In the genomic region with DNA sequence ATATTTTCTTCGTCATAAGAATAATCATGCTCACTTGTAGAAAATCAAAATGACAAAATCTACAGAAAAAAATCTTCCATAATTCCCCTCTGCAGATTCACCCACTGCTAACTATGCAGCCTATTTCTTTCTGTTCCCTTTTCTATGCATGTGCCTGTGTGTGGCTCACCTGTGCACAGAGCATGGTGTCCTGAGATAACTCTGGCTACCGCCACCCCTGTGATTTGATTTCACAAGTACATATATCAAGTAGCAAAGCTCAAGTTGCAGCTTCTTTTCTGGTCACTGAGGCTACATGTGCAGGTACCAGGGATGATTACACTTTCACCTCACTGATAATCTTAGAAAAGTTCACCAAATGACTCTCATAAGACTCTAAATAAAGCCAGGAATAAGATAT, we compare ENCODE assay signal across 21 cellular contexts. TPM values are rescaled to one million over a fixed set of nuclear protein-coding genes. Genes with fewer than 3 reads are reported as not detected.
DNase-seq lines count a peak whose midpoint lies in the region; ATAC-seq and TF ChIP-seq lines count a peak whose summit lies in the region.
"Had no signal": no experiment of that assay in that cellular context is flagged by ENCODE, and none has a peak within 500 bp of the region (broad histone marks: within the 10 kb centered on the region; RNA-seq: fewer than 3 reads in every experiment).

No MANE protein-coding gene starts in this region.

- H4K20me1 ChIP-seq in Karpas-422 (ENCODE audit: insufficient read depth, low read depth, low read length) = no peaks in the 10 kb centered on the region

- peak; percentile 98 to 99 for ATAC-seq in gastrocnemius medialis
- ATAC-seq: A549, HepG2 had no signal

- no peaks in the 10 kb centered on the region for H3K27me3 ChIP-seq in Karpas-422 (ENCODE audit: low read length)
- no peaks in the 10 kb centered on the region for H3K27me3 ChIP-seq in gastrocnemius medialis
- H3K27me3 ChIP-seq in prostate gland (replicated peaks; ENCODE audit: insufficient read depth) = no peaks in the 10 kb centered on the region
- H3K27me3 ChIP-seq: MG63 had no signal

- H3K4me2 ChIP-seq in Karpas-422 (ENCODE audit: low read depth, low read length, poor library complexity, severe bottlenecking) = peak overlapping the region; percentile 14
- H3K4me2 ChIP-seq: A549, KMS-11 had no signal

- peaks cover 18% of the 10 kb centered on the region; the same call in 1 of the 2 replicates for H3K79me2 ChIP-seq in Karpas-422 (ENCODE audit: low read length)

- H3K9me2 ChIP-seq in Karpas-422 (replicated peaks; ENCODE audit: insufficient read depth, low read length) = no peaks in the 10 kb centered on the region

- TF ChIP-seq CTCF in brain (conservative IDR thresholded peaks at IDR 0.05) = no peak
- TF ChIP-seq CTCF in gastrocnemius medialis (IDR thresholded peaks at IDR 0.05 in 4 of 5, conservative IDR thresholded peaks at IDR 0.05 in 1 of 5) = no peak
- TF ChIP-seq CTCF in prostate gland (IDR thresholded peaks at IDR 0.05) = no peak

- H3K36me3 Mint-ChIP-seq in activated CD4-positive, alpha-beta T cell treated with anti-CD3 and anti-CD28 coated beads, Interleukin-2, amount 10 ng/mL, durations not matched to agents 7 days and 5 days (ENCODE audit: low read depth) = peaks cover 72% of the 10 kb centered on the region
- peaks cover 80% of the 10 kb centered on the region for H3K36me3 Mint-ChIP-seq in brain

- intact Hi-C loops in gastrocnemius medialis (cut with DNase I; ENCODE audit: low total_unique reads) (no loop called here), prostate gland (cut with DNase I) (no loop called here)

- H3K27ac ChIP-seq in Karpas-422 (ENCODE audit: low read length) (peak overlapping the region; percentile 75), gastrocnemius medialis (peak overlapping the region; percentile 49 to 66 (median 60)), caudate nucleus (ENCODE audit: low read depth, low read length) (no peak overlapping the region), prostate gland (no peak overlapping the region)
- H3K27ac ChIP-seq: A549 had no signal

- TF ChIP-seq POLR2A in gastrocnemius medialis (IDR thresholded peaks at IDR 0.05) = no peak
- TF ChIP-seq POLR2A in prostate gland (IDR thresholded peaks at IDR 0.05) = no peak

- H3K4me3 ChIP-seq in Karpas-422 (ENCODE audit: low read length) (no peak overlapping the region), gastrocnemius medialis (no peak overlapping the region), prostate gland (no peak overlapping the region)
- H3K4me3 ChIP-seq: A549, MG63 had no signal

- CTCF ChIA-PET in activated CD4-positive, alpha-beta T cell treated with anti-CD3 and anti-CD28 coated beads, Interleukin-2, amount 10 ng/mL, durations not matched to agents 7 days and 5 days (lab: Charles Lee) = no interaction called here

- no peak for DNase-seq in activated CD4-positive, alpha-beta T cell treated with anti-CD3 and anti-CD28 coated beads, Interleukin-2, amount 10 ng/mL, durations not matched to agents 7 days and 5 days
- no peak for DNase-seq in activated CD4-positive, alpha-beta T cell treated with anti-CD3 and anti-CD28 coated beads, Interleukin-2, amount 50 U/mL, for 1 hour
- DNase-seq in Karpas-422 = peak; percentile 53
- peak; percentile 68 to 76 for DNase-seq in gastrocnemius medialis
- no peak for DNase-seq in GOT3 (lab: John Stamatoyannopoulos, UW)
- DNase-seq in caudate nucleus (lab: John Stamatoyannopoulos, UW) = no peak
- no peak for DNase-seq in prostate gland (ENCODE audit: low spot score)
- DNase-seq: DMS79, HFFc6, MG63, NCI-H1105, NCI-H1694 treated with DMSO at 0.1 percent for 48 hours, NCI-H446, NCI-H748 treated with DMSO at 0.1 percent for 48 hours, SHP77 had no signal

- peak overlapping the region; percentile 50 for H3K27ac Mint-ChIP-seq in activated CD4-positive, alpha-beta T cell treated with anti-CD3 and anti-CD28 coated beads, Interleukin-2, amount 10 ng/mL, durations not matched to agents 7 days and 5 days
- peak overlapping the region in 3 of 5 experiments; percentile 28 to 73 (median 61) for H3K27ac Mint-ChIP-seq in brain

- no peaks in the 10 kb centered on the region for H3K9me3 ChIP-seq in Karpas-422 (ENCODE audit: low read length)
- no peaks in the 10 kb centered on the region for H3K9me3 ChIP-seq in gastrocnemius medialis
- no peaks in the 10 kb centered on the region for H3K9me3 ChIP-seq in prostate gland
- H3K9me3 ChIP-seq: A549, MG63 had no signal

- H3K4me1 Mint-ChIP-seq in activated CD4-positive, alpha-beta T cell treated with anti-CD3 and anti-CD28 coated beads, Interleukin-2, amount 10 ng/mL, durations not matched to agents 7 days and 5 days = peaks cover 27% of the 10 kb centered on the region
- peaks cover 28% of the 10 kb centered on the region for H3K4me1 Mint-ChIP-seq in brain
- H3K4me1 Mint-ChIP-seq: CD14-positive monocyte had no signal

- in situ Hi-C loops in gastrocnemius medialis (cut with MboI; ENCODE audit: low sequenced_read_pairs in 4 of 4) = no loop called here

- H3K9ac ChIP-seq in Karpas-422 (ENCODE audit: low read length) = no peak overlapping the region
- H3K9ac ChIP-seq: KMS-11 had no signal

- no peak overlapping the region for H3K4me3 Mint-ChIP-seq in activated CD4-positive, alpha-beta T cell treated with anti-CD3 and anti-CD28 coated beads, Interleukin-2, amount 10 ng/mL, durations not matched to agents 7 days and 5 days
- peak overlapping the region in 2 of 5 experiments; percentile 47 to 57 for H3K4me3 Mint-ChIP-seq in brain
- H3K4me3 Mint-ChIP-seq: CD14-positive monocyte, HFFc6 had no signal

- POLR2A ChIA-PET in activated CD4-positive, alpha-beta T cell treated with anti-CD3 and anti-CD28 coated beads, Interleukin-2, amount 10 ng/mL, durations not matched to agents 7 days and 5 days (lab: Charles Lee) = no interaction called here

- H3K4me1 ChIP-seq in Karpas-422 (ENCODE audit: low read length) = peaks cover 31% of the 10 kb centered on the region
- peaks cover 9 to 25% of the 10 kb centered on the region in 2 donors for H3K4me1 ChIP-seq in gastrocnemius medialis
- H3K4me1 ChIP-seq in prostate gland (replicated peaks) = no peaks in the 10 kb centered on the region
- H3K4me1 ChIP-seq: A549 had no signal

- no peak overlapping the region for H2AFZ ChIP-seq in Karpas-422 (ENCODE audit: low read length)

- H3K36me3 ChIP-seq in Karpas-422 (ENCODE audit: insufficient read depth, low read length) (peaks cover 73% of the 10 kb centered on the region), gastrocnemius medialis (peaks cover 3 to 73% of the 10 kb centered on the region in 2 donors), prostate gland (peaks cover 2 to 13% of the 10 kb centered on the region in 2 donors)

- no peaks in the 10 kb centered on the region for H3K27me3 Mint-ChIP-seq in activated CD4-positive, alpha-beta T cell treated with anti-CD3 and anti-CD28 coated beads, Interleukin-2, amount 10 ng/mL, durations not matched to agents 7 days and 5 days
- H3K27me3 Mint-ChIP-seq in brain = no peaks in the 10 kb centered on the region

- whole genome bisulfite sequencing in prostate gland = 94% methylated on average over 2 of the region's 2 CpGs

- no peaks in the 10 kb centered on the region for H3K9me3 Mint-ChIP-seq in activated CD4-positive, alpha-beta T cell treated with anti-CD3 and anti-CD28 coated beads, Interleukin-2, amount 10 ng/mL, durations not matched to agents 7 days and 5 days
- no peaks in the 10 kb centered on the region for H3K9me3 Mint-ChIP-seq in brain
- H3K9me3 Mint-ChIP-seq: HFFc6 had no signal

RNA-seq across cellular contexts. Expression of gene ISCA1, which starts 18.4 kb away (rescaled TPM):
- total RNA-seq in activated CD4-positive, alpha-beta T cell treated with anti-CD3 and anti-CD28 coated beads, Interleukin-2, amount 10 ng/mL, durations not matched to agents 7 days and 5 days = 10 to 100 TPM; 16.8 to 19.5 TPM
- total RNA-seq in Karpas-422 (2014; rRNA removed; shearing (Covaris generic); ENCODE audit: low replicate concordance) = 23.8 and 51.4 TPM in 2 replicates
- polyA plus RNA-seq in brain (ENCODE audit: insufficient read depth, low read depth, low replicate concordance) = 47.9 TPM
- total RNA-seq in gastrocnemius medialis (100 to 1,000 TPM in 1 of 4 donors, 10 to 100 TPM in 3; 59.8 to 115 (median 89.9) TPM), prostate gland (10 to 100 TPM; 39.4 to 51.9 TPM)

RNA-seq across cellular contexts. Expression of gene C9orf153, which starts 41.2 kb away (rescaled TPM):
- under 1 TPM; 0.12 to 0.35 TPM for total RNA-seq in activated CD4-positive, alpha-beta T cell treated with anti-CD3 and anti-CD28 coated beads, Interleukin-2, amount 10 ng/mL, durations not matched to agents 7 days and 5 days
- total RNA-seq in Karpas-422 (2014; rRNA removed; shearing (Covaris generic); ENCODE audit: low replicate concordance) = 2.9 TPM in 1 of 2 replicates, not detected in the other
- not detected for polyA plus RNA-seq in brain (ENCODE audit: insufficient read depth, low read depth, low replicate concordance)
- total RNA-seq in gastrocnemius medialis = under 1 TPM in 2 of 4 donors, not detected in 2; 0.17 to 0.87 TPM
- 1 to 10 TPM in 1 of 2 donors, not detected in 1; 1.6 TPM for total RNA-seq in prostate gland
- total RNA-seq: H1, HFFc6 had no signal
- polyA plus RNA-seq: CD14-positive monocyte, H1 had no signal

RNA-seq across cellular contexts. Expression of gene TUT7, which starts 53.5 kb away (rescaled TPM):
- total RNA-seq in activated CD4-positive, alpha-beta T cell treated with anti-CD3 and anti-CD28 coated beads, Interleukin-2, amount 10 ng/mL, durations not matched to agents 7 days and 5 days = 10 to 100 TPM; 37.2 to 38.2 TPM
- total RNA-seq in Karpas-422 (2014; rRNA removed; shearing (Covaris generic); ENCODE audit: low replicate concordance) = 45.0 and 51.2 TPM in 2 replicates
- polyA plus RNA-seq in brain (ENCODE audit: insufficient read depth, low read depth, low replicate concordance) = 7.0 TPM
- total RNA-seq in gastrocnemius medialis (10 to 100 TPM; 15.4 to 89.1 (median 38.6) TPM), prostate gland (100 to 1,000 TPM in 1 of 2 donors, 10 to 100 TPM in 1; 44.0 to 112 TPM)

Comparison
In these comparisons a context has a peak if more than half of its experiments do, and no peak if none do; other contexts are left out.
1. DNase-seq: peak in Karpas-422 (single experiment) and gastrocnemius medialis (2 of 2); none in activated CD4-positive, alpha-beta T cell treated with anti-CD3 and anti-CD28 coated beads, Interleukin-2, amount 10 ng/mL, durations not matched to agents 7 days and 5 days (single experiment), activated CD4-positive, alpha-beta T cell treated with anti-CD3 and anti-CD28 coated beads, Interleukin-2, amount 50 U/mL, for 1 hour (single experiment), GOT3 (single experiment), caudate nucleus (0 of 61) and prostate gland (single experiment).
2. H3K27ac ChIP-seq: peak in Karpas-422 (single experiment) and gastrocnemius medialis (4 of 4); none in caudate nucleus (single experiment) and prostate gland (0 of 2).